In the genomic region with DNA sequence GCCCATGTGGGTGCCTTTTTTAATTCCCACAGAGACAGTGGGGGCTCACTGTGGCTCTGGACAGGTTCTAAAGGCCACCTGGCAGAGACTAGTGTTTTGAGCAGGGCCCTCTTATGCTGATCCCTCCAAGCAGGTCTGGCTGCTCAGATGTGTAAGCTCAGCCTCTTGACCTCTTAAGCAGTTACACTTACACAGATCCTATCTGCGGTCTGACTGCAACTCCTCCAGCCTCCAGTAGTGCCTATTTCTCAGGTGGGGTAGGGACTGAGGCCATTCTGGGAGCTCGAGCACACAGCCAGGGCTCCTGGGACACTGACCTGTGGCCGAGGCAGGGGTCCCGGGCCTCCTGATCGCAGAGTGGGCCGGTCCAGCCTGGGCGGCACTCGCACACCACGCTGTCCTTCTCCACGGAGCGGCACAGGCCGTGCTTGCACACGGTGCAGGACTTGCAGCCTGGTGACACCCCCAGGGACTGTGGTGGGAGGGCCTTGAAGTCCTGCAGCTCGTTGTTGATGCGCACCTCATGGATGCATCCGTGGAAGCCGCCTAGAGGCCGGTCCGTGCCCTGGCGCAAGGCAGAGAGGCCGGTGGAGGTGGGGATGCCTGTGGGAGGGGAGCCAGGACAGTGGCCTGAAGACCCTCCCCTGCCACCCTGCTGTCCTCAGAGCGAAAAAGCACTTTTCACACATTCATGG, we compare ENCODE assay signal across 2 cellular contexts.
TF ChIP-seq lines count a peak whose summit lies in the region.

No MANE protein-coding gene starts in this region.

TF ChIP-seq in A549, 52 proteins besides CTCF, POLR2A, EP300 and RAD21 (continued from another document):
- TF ChIP-seq NFE2L2 (conservative IDR thresholded peaks at IDR 0.05; ENCODE audit: low read length), result no peak

TF ChIP-seq in HCT116, 20 proteins besides CTCF, POLR2A, EP300 and RAD21 (continued from another document):
- TF ChIP-seq, protein P1, sequence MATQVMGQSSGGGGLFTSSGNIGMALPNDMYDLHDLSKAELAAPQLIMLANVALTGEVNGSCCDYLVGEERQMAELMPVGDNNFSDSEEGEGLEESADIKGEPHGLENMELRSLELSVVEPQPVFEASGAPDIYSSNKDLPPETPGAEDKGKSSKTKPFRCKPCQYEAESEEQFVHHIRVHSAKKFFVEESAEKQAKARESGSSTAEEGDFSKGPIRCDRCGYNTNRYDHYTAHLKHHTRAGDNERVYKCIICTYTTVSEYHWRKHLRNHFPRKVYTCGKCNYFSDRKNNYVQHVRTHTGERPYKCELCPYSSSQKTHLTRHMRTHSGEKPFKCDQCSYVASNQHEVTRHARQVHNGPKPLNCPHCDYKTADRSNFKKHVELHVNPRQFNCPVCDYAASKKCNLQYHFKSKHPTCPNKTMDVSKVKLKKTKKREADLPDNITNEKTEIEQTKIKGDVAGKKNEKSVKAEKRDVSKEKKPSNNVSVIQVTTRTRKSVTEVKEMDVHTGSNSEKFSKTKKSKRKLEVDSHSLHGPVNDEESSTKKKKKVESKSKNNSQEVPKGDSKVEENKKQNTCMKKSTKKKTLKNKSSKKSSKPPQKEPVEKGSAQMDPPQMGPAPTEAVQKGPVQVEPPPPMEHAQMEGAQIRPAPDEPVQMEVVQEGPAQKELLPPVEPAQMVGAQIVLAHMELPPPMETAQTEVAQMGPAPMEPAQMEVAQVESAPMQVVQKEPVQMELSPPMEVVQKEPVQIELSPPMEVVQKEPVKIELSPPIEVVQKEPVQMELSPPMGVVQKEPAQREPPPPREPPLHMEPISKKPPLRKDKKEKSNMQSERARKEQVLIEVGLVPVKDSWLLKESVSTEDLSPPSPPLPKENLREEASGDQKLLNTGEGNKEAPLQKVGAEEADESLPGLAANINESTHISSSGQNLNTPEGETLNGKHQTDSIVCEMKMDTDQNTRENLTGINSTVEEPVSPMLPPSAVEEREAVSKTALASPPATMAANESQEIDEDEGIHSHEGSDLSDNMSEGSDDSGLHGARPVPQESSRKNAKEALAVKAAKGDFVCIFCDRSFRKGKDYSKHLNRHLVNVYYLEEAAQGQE (IDR thresholded peaks at IDR 0.05; ENCODE audit: low read depth), result no peak
- TF ChIP-seq, protein P2, sequence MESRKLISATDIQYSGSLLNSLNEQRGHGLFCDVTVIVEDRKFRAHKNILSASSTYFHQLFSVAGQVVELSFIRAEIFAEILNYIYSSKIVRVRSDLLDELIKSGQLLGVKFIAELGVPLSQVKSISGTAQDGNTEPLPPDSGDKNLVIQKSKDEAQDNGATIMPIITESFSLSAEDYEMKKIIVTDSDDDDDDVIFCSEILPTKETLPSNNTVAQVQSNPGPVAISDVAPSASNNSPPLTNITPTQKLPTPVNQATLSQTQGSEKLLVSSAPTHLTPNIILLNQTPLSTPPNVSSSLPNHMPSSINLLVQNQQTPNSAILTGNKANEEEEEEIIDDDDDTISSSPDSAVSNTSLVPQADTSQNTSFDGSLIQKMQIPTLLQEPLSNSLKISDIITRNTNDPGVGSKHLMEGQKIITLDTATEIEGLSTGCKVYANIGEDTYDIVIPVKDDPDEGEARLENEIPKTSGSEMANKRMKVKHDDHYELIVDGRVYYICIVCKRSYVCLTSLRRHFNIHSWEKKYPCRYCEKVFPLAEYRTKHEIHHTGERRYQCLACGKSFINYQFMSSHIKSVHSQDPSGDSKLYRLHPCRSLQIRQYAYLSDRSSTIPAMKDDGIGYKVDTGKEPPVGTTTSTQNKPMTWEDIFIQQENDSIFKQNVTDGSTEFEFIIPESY (IDR thresholded peaks at IDR 0.05; ENCODE audit: extremely low read depth, insufficient replicate concordance, low read length), result no peak
- TF ChIP-seq YY1 (IDR thresholded peaks at IDR 0.05; ENCODE audit: extremely low read depth, insufficient replicate concordance, low read depth, low read length) (no peak), EGR1 (IDR thresholded peaks at IDR 0.05; ENCODE audit: low read depth) (no peak), EZH2 (IDR thresholded peaks at IDR 0.05) (no peak), CBX3 (IDR thresholded peaks at IDR 0.05; ENCODE audit: low read depth) (no peak), FOSL1 (IDR thresholded peaks at IDR 0.05; ENCODE audit: low read depth) (no peak), SRF (IDR thresholded peaks at IDR 0.05; ENCODE audit: low read depth) (no peak)
